4 cellular contexts compared by ENCODE assay signal in genomic region chr18:26721876-26722581, GRCh38.
TF ChIP-seq lines count a peak whose summit lies in the region.

No MANE protein-coding gene starts in this region.

TF ChIP-seq in liver, 16 proteins besides CTCF, POLR2A, EP300 and RAD21:
- TF ChIP-seq REST (IDR thresholded peaks at IDR 0.05), result peak; percentile 84
- no peak for TF ChIP-seq FOXA2 (IDR thresholded peaks at IDR 0.05)

TF ChIP-seq in HepG2, 621 proteins besides CTCF, POLR2A, EP300 and RAD21:
- TF ChIP-seq E2F5 (CRISPR knock-in tag; conservative IDR thresholded peaks at IDR 0.05), result no peak
- TF ChIP-seq REST (IDR thresholded peaks at IDR 0.05; ENCODE audit: borderline replicate concordance in 1 of 2, low read depth in 1 of 2, low read length in 2 of 2), result peak in 1 of 2 experiments; percentile 41; a peak in 2 of 4 replicates
TF ChIP-seq in HepG2: peak in this region for 1.

TF ChIP-seq in H1, 55 proteins besides CTCF, POLR2A, EP300 and RAD21:
- TF ChIP-seq CHD7 (IDR thresholded peaks at IDR 0.05; ENCODE audit: insufficient replicate concordance, low read length) (no peak), SIN3A (conservative IDR thresholded peaks at IDR 0.05 in 1 of 2, IDR thresholded peaks at IDR 0.05 in 1 of 2; ENCODE audit: low read depth in 1 of 2, low read length in 2 of 2) (no peak), NANOG (IDR thresholded peaks at IDR 0.05; ENCODE audit: insufficient read depth, low read depth, low read length, poor library complexity, severe bottlenecking) (no peak), TBP (IDR thresholded peaks at IDR 0.05; ENCODE audit: low read depth, low read length) (no peak), FOSL1 (IDR thresholded peaks at IDR 0.05; ENCODE audit: insufficient read depth, low read depth, low read length) (no peak), SIRT6 (IDR thresholded peaks at IDR 0.05; ENCODE audit: low read length) (no peak), SAP30 (IDR thresholded peaks at IDR 0.05; ENCODE audit: insufficient read depth, insufficient replicate concordance, low read length) (no peak), CHD2 (IDR thresholded peaks at IDR 0.05; ENCODE audit: low read length) (no peak), EGR1 (IDR thresholded peaks at IDR 0.05; ENCODE audit: borderline replicate concordance, low read depth, low read length) (no peak), CBX8 (IDR thresholded peaks at IDR 0.05; ENCODE audit: borderline replicate concordance, low read depth, low read length) (no peak)

TF ChIP-seq in WTC11, 78 proteins besides CTCF, POLR2A, EP300 and RAD21:
- no peak for TF ChIP-seq FOXP4 (CRISPR knock-in tag; IDR thresholded peaks at IDR 0.05)
- TF ChIP-seq EMX1 (CRISPR knock-in tag; IDR thresholded peaks at IDR 0.05), result no peak
- TF ChIP-seq ESRRA (CRISPR knock-in tag; IDR thresholded peaks at IDR 0.05; ENCODE audit: borderline replicate concordance), result no peak
- no peak for TF ChIP-seq NFATC4 (CRISPR knock-in tag; IDR thresholded peaks at IDR 0.05)
- no peak for TF ChIP-seq STAT6 (CRISPR knock-in tag; conservative IDR thresholded peaks at IDR 0.05; ENCODE audit: low read depth)
- TF ChIP-seq RORB (CRISPR knock-in tag; IDR thresholded peaks at IDR 0.05), result no peak
- no peak for TF ChIP-seq ZNF512 (CRISPR knock-in tag; IDR thresholded peaks at IDR 0.05; ENCODE audit: borderline replicate concordance)
- TF ChIP-seq IRF2 (CRISPR knock-in tag; IDR thresholded peaks at IDR 0.05; ENCODE audit: borderline replicate concordance, low read depth), result no peak
- TF ChIP-seq FOXP1 (CRISPR knock-in tag; IDR thresholded peaks at IDR 0.05; ENCODE audit: borderline replicate concordance), result no peak
- TF ChIP-seq NR3C1 (CRISPR knock-in tag; conservative IDR thresholded peaks at IDR 0.05; ENCODE audit: low read depth), result no peak
- TF ChIP-seq USF1 (CRISPR knock-in tag; IDR thresholded peaks at IDR 0.05), result no peak
- no peak for TF ChIP-seq ZBTB21 (CRISPR knock-in tag; IDR thresholded peaks at IDR 0.05; ENCODE audit: borderline replicate concordance)
- TF ChIP-seq SMAD3 (CRISPR knock-in tag; IDR thresholded peaks at IDR 0.05; ENCODE audit: borderline replicate concordance), result no peak
- TF ChIP-seq ATF1 (CRISPR knock-in tag; IDR thresholded peaks at IDR 0.05), result no peak
- TF ChIP-seq ZBTB43 (CRISPR knock-in tag; IDR thresholded peaks at IDR 0.05), result no peak
- no peak for TF ChIP-seq CBFB (CRISPR knock-in tag; IDR thresholded peaks at IDR 0.05; ENCODE audit: low read depth)
- TF ChIP-seq OVOL2 (CRISPR knock-in tag; IDR thresholded peaks at IDR 0.05; ENCODE audit: borderline replicate concordance), result no peak
- no peak for TF ChIP-seq ZNF281 (CRISPR knock-in tag; IDR thresholded peaks at IDR 0.05)
- TF ChIP-seq NFE2L1 (CRISPR knock-in tag; IDR thresholded peaks at IDR 0.05), result no peak
- TF ChIP-seq JAZF1 (CRISPR knock-in tag; IDR thresholded peaks at IDR 0.05), result no peak
